In genomic region chr11:607971-608659, GRCh38 we compare ENCODE assay signal across 19 cellular contexts. TPM values are rescaled to one million over a fixed set of nuclear protein-coding genes. Genes with fewer than 3 reads are reported as not detected.
DNase-seq lines count a peak whose midpoint lies in the region; ATAC-seq and TF ChIP-seq lines count a peak whose summit lies in the region.
"Had no signal": no experiment of that assay in that cellular context is flagged by ENCODE, and none has a peak within 500 bp of the region (broad histone marks: within the 10 kb centered on the region; RNA-seq: fewer than 3 reads in every experiment).

No MANE protein-coding gene starts in this region.

- no peaks in the 10 kb centered on the region for H3K9me3 Mint-ChIP-seq in activated T-cell treated with anti-CD3 and anti-CD28 coated beads, Interleukin-2, amount 50 U/mL, for 24 hours

- WGBS in neuronal stem cell (ENCODE audit: extremely low coverage in 2 of 2, insufficient read length in 2 of 2, insufficient replicate concordance in 1 of 2), 2 donors: no CpG with 5 or more reads among the region's 45 CpGs

- H3K14ac ChIP-seq in neuronal stem cell (ENCODE audit: low read length): no peak overlapping the region

- peaks cover 99 to 100% (median 100%) of the 10 kb centered on the region in 11 experiments for H3K36me3 ChIP-seq in BLaER1 treated with 17β-estradiol and CSF1 and Interleukin-3, amounts not matched to agents 10 nM and 100 nM
- H3K36me3 ChIP-seq in RWPE2 (ENCODE audit: low read depth) (peaks cover 91% of the 10 kb centered on the region), neuronal stem cell (replicated peaks in 1 of 2; ENCODE audit: control insufficient read depth in 2 of 2, insufficient read depth in 2 of 2, low read length in 2 of 2) (peaks cover 79 to 98% of the 10 kb centered on the region in 2 donors)

- H3K36me3 Mint-ChIP-seq in activated T-cell treated with anti-CD3 and anti-CD28 coated beads, Interleukin-2, amount 50 U/mL, for 24 hours (ENCODE audit: low read depth): peaks cover 87% of the 10 kb centered on the region
- H3K36me3 Mint-ChIP-seq in T-helper 17 cell (ENCODE audit: low read depth): no peaks in the 10 kb centered on the region

- H3K4me3 Mint-ChIP-seq in activated T-cell treated with anti-CD3 and anti-CD28 coated beads, Interleukin-2, amount 50 U/mL, for 24 hours: no peak overlapping the region
- no peak overlapping the region for H3K4me3 Mint-ChIP-seq in T-helper 17 cell

- no peak overlapping the region for H3K4me3 ChIP-seq in BLaER1 treated with 17β-estradiol and CSF1 and Interleukin-3, amounts not matched to agents 10 nM and 100 nM
- H3K4me3 ChIP-seq in RWPE2 (ENCODE audit: severe bottlenecking): no peak overlapping the region
- no peak overlapping the region for H3K4me3 ChIP-seq in neuronal stem cell (ENCODE audit: low read length in 2 of 2)

- H3K9ac ChIP-seq in BLaER1 treated with 17β-estradiol and CSF1 and Interleukin-3, amounts not matched to agents 10 nM and 100 nM: peak overlapping the region in 6 of 11 experiments; percentile 11 to 50 (median 20); a peak in 8 of 22 replicates
- no peak overlapping the region for H3K9ac ChIP-seq in neuronal stem cell (ENCODE audit: low read depth, low read length, poor library complexity)

- H3K27me3 ChIP-seq in BLaER1 treated with 17β-estradiol and CSF1 and Interleukin-3, amounts not matched to agents 10 nM and 100 nM: no peaks in the 10 kb centered on the region
- no peaks in the 10 kb centered on the region for H3K27me3 ChIP-seq in RWPE2 (ENCODE audit: insufficient read depth, poor library complexity, severe bottlenecking)
- peaks cover 0 to 2% (median 0%) of the 10 kb centered on the region in 3 experiments for H3K27me3 ChIP-seq in neuronal stem cell (ENCODE audit: control insufficient read depth in 3 of 3, insufficient read depth in 3 of 3, low read depth in 1 of 3, low read length in 3 of 3)

- no peaks in the 10 kb centered on the region for H3K9me3 ChIP-seq in BLaER1 treated with 17β-estradiol and CSF1 and Interleukin-3, amounts not matched to agents 10 nM and 100 nM (replicated peaks in 1 of 11)
- no peaks in the 10 kb centered on the region for H3K9me3 ChIP-seq in RWPE2 (ENCODE audit: severe bottlenecking)
- H3K9me3 ChIP-seq in neuronal stem cell (replicated peaks in 1 of 2; ENCODE audit: control insufficient read depth in 2 of 2, insufficient read depth in 1 of 2, low read depth in 1 of 2, low read length in 2 of 2): no peaks in the 10 kb centered on the region
- H3K9me3 ChIP-seq in T-helper 17 cell (ENCODE audit: control insufficient read depth, low read length, poor library complexity, severe bottlenecking): no peaks in the 10 kb centered on the region

- H4K91ac ChIP-seq in neuronal stem cell (ENCODE audit: low read depth, low read length, poor library complexity): no peak overlapping the region

- no peak overlapping the region for H2BK15ac ChIP-seq in neuronal stem cell (ENCODE audit: low read length)

- peaks cover 52 to 100% (median 98%) of the 10 kb centered on the region in 11 experiments for H4K20me1 ChIP-seq in BLaER1 treated with 17β-estradiol and CSF1 and Interleukin-3, amounts not matched to agents 10 nM and 100 nM

- H2BK5ac ChIP-seq in neuronal stem cell (ENCODE audit: low read length): no peak overlapping the region

- no peak overlapping the region for H2BK120ac ChIP-seq in neuronal stem cell (ENCODE audit: low read depth, low read length)

- H2BK12ac ChIP-seq in neuronal stem cell (ENCODE audit: low read length): no peak overlapping the region

- H3K4ac ChIP-seq in neuronal stem cell (ENCODE audit: low read length): no peak overlapping the region

- peak overlapping the region; percentile 31 for H3K23ac ChIP-seq in neuronal stem cell (ENCODE audit: low read depth, low read length, poor library complexity)

- no peak overlapping the region for H3K18ac ChIP-seq in neuronal stem cell (ENCODE audit: low read length)

- H3K27ac ChIP-seq in BLaER1 treated with 17β-estradiol and CSF1 and Interleukin-3, amounts not matched to agents 10 nM and 100 nM: peak overlapping the region in 4 of 11 experiments; percentile 19 to 47 (median 25); a peak in 2 of 22 replicates
- H3K27ac ChIP-seq in RWPE2 (ENCODE audit: poor library complexity, severe bottlenecking): no peak overlapping the region
- no peak overlapping the region for H3K27ac ChIP-seq in neuronal stem cell (replicated peaks; ENCODE audit: low read length)

- no peak overlapping the region for H2AK5ac ChIP-seq in neuronal stem cell (ENCODE audit: low read depth, low read length)

- ATAC-seq in RWPE2 (ENCODE audit: low read depth) (no peak), T-helper 17 cell (no peak)
- ATAC-seq: Panc1 had no signal

- no peak overlapping the region for H4K8ac ChIP-seq in neuronal stem cell (ENCODE audit: low read depth, low read length)

- peak overlapping the region in 8 of 11 experiments; percentile 12 to 37 (median 30); a peak in 9 of 22 replicates for H3K4me2 ChIP-seq in BLaER1 treated with 17β-estradiol and CSF1 and Interleukin-3, amounts not matched to agents 10 nM and 100 nM
- H3K4me2 ChIP-seq in neuronal stem cell (ENCODE audit: insufficient read depth, low read length, poor library complexity, severe bottlenecking): no peak overlapping the region

- peaks cover 8% of the 10 kb centered on the region for H3K79me1 ChIP-seq in neuronal stem cell (ENCODE audit: low read depth, low read length)

- peaks cover 16 to 25% (median 18%) of the 10 kb centered on the region in 10 experiments for H3K4me1 ChIP-seq in BLaER1 treated with 17β-estradiol and CSF1 and Interleukin-3, amounts not matched to agents 10 nM and 100 nM
- H3K4me1 ChIP-seq in RWPE2 (ENCODE audit: insufficient read depth, poor library complexity, severe bottlenecking): no peaks in the 10 kb centered on the region
- no peaks in the 10 kb centered on the region for H3K4me1 ChIP-seq in neuronal stem cell (ENCODE audit: control insufficient read depth in 2 of 2, insufficient read depth in 1 of 2, low read depth in 1 of 2, low read length in 2 of 2)

- H3K4me1 Mint-ChIP-seq in activated T-cell treated with anti-CD3 and anti-CD28 coated beads, Interleukin-2, amount 50 U/mL, for 24 hours (ENCODE audit: low read depth): peaks cover 2% of the 10 kb centered on the region
- H3K4me1 Mint-ChIP-seq in T-helper 17 cell: peaks cover 4% of the 10 kb centered on the region

- no peak for DNase-seq in activated T-cell treated with anti-CD3 and anti-CD28 coated beads, Interleukin-2, amount 50 U/mL, for 24 hours
- no peak for DNase-seq in activated T-cell treated with anti-CD3 and anti-CD28 coated beads, Interleukin-2, amount 50 U/mL, for 1 hour
- peak; percentile 66 for DNase-seq in RWPE2 (ENCODE audit: low spot score)
- no peak for DNase-seq in neuronal stem cell (ENCODE audit: low spot score)
- DNase-seq in stimulated activated naive CD4-positive, alpha-beta T cell (lab: John Stamatoyannopoulos, UW): no peak
- no peak for DNase-seq in T-helper 17 cell
- DNase-seq in 8988T: no peak
- DNase-seq: GOT3, KG1, NCI-H1048, NCI-H2107, NCI-H2227 treated with DMSO at 0.1 percent for 48 hours, NCI-H524, SHP77 had no signal

- peak overlapping the region; percentile 57 for H3K27ac Mint-ChIP-seq in activated T-cell treated with anti-CD3 and anti-CD28 coated beads, Interleukin-2, amount 50 U/mL, for 24 hours
- H3K27ac Mint-ChIP-seq in T-helper 17 cell: no peak overlapping the region

- TF ChIP-seq CTCF in RWPE2 (IDR thresholded peaks at IDR 0.05; ENCODE audit: poor library complexity, severe bottlenecking): no peak

- no peak overlapping the region for H2AFZ ChIP-seq in neuronal stem cell (ENCODE audit: low read length)

- no peaks in the 10 kb centered on the region for H3K27me3 Mint-ChIP-seq in activated T-cell treated with anti-CD3 and anti-CD28 coated beads, Interleukin-2, amount 50 U/mL, for 24 hours
- H3K27me3 Mint-ChIP-seq in T-helper 17 cell: no peaks in the 10 kb centered on the region

RNA-seq across cellular contexts. Expression of gene IRF7, which starts 7.6 kb away (rescaled TPM):
- 5.5 TPM for polyA plus RNA-seq in neuronal stem cell (2013, experiment 1 of 2)
- polyA plus RNA-seq in neuronal stem cell (2013, experiment 2 of 2): 5.1 TPM
- total RNA-seq in T-helper 17 cell: 10 to 100 TPM; 40.3 to 44.0 TPM

RNA-seq across cellular contexts. Expression of gene CDHR5, which starts 16.6 kb away (rescaled TPM):
- polyA plus RNA-seq in neuronal stem cell (2013, experiment 1 of 2): not detected
- polyA plus RNA-seq in neuronal stem cell (2013, experiment 2 of 2): not detected
- total RNA-seq in T-helper 17 cell: not detected
- total RNA-seq: A172, Daoy had no signal
- polyA plus RNA-seq: BJ had no signal

RNA-seq across cellular contexts. Expression of gene SCT, which starts 18.9 kb away (rescaled TPM):
- not detected for polyA plus RNA-seq in neuronal stem cell (2013, experiment 1 of 2)
- polyA plus RNA-seq in neuronal stem cell (2013, experiment 2 of 2): not detected
- not detected for total RNA-seq in T-helper 17 cell
- total RNA-seq: A172, Daoy had no signal
- polyA plus RNA-seq: BJ had no signal

RNA-seq across cellular contexts. Expression of gene DRD4, which starts 29.0 kb away (rescaled TPM):
- polyA plus RNA-seq in neuronal stem cell (2013, experiment 1 of 2): 15.1 TPM
- 15.5 TPM for polyA plus RNA-seq in neuronal stem cell (2013, experiment 2 of 2)
- under 1 TPM; 0.40 to 0.89 TPM for total RNA-seq in T-helper 17 cell
- total RNA-seq: A172, Daoy had no signal
- polyA plus RNA-seq: BJ had no signal

RNA-seq across cellular contexts. Expression of gene PHRF1, which starts 31.8 kb away (rescaled TPM):
- 13.1 TPM for polyA plus RNA-seq in neuronal stem cell (2013, experiment 1 of 2)
- 12.9 TPM for polyA plus RNA-seq in neuronal stem cell (2013, experiment 2 of 2)
- total RNA-seq in T-helper 17 cell: 10 to 100 TPM; 36.7 to 44.8 TPM
